1 cellular context compared by ENCODE assay signal in genomic region chr3:12230406-12230805, GRCh38.
TF ChIP-seq lines count a peak whose summit lies in the region.

No MANE protein-coding gene starts in this region.

TF ChIP-seq in GM23338, 12 proteins besides CTCF, POLR2A, EP300 and RAD21:
- TF ChIP-seq ZNF114 (CRISPR knock-in tag; IDR thresholded peaks at IDR 0.05) (no peak), EZH2 (IDR thresholded peaks at IDR 0.05; ENCODE audit: low read depth, unreplicated experiment) (no peak)
